ENCODE assay signal across 9 cellular contexts in genomic region chr22:29205260-29205597, GRCh38. TPM values are rescaled to one million over a fixed set of nuclear protein-coding genes. Genes with fewer than 3 reads are reported as not detected.
DNase-seq lines count a peak whose midpoint lies in the region; ATAC-seq, FAIRE-seq and TF ChIP-seq lines count a peak whose summit lies in the region.
"Had no signal": no experiment of that assay in that cellular context is flagged by ENCODE, and none has a peak within 500 bp of the region (broad histone marks: within the 10 kb centered on the region; RNA-seq: fewer than 3 reads in every experiment).

No MANE protein-coding gene starts in this region.

- no peaks in the 10 kb centered on the region for H4K20me1 ChIP-seq in endothelial cell of umbilical vein (replicated peaks; ENCODE audit: control insufficient read depth, extremely low read depth, insufficient read depth, low read length)

- 65 to 73% (median 68%) methylated on average over 11 of the region's 11 CpGs for WGBS in ovary, 3 donors

- BruUV-seq in endothelial cell of umbilical vein (replicated peaks; lab: Mats Ljungman, UMichigan) = no TSS peak

- no peaks in the 10 kb centered on the region for H3K9me3 Mint-ChIP-seq in CD8-positive, alpha-beta memory T cell

- H3K4me3 ChIP-seq in CD8-positive, alpha-beta memory T cell (ENCODE audit: low read length) = no peak overlapping the region
- H3K4me3 ChIP-seq in MG63 (peak overlapping the region; percentile 36), endothelial cell of umbilical vein (replicated peaks in 1 of 3; ENCODE audit: insufficient read depth in 1 of 3, low read depth in 1 of 3, low read length in 3 of 3) (peak overlapping the region in 2 of 3 experiments; percentile 40 to 42), ovary (peak overlapping the region; percentile 46)

- H3K27me3 Mint-ChIP-seq in CD8-positive, alpha-beta memory T cell = peaks cover 13 to 22% of the 10 kb centered on the region in 2 donors

- H3K4me1 ChIP-seq in CD8-positive, alpha-beta memory T cell (ENCODE audit: insufficient read depth, low read length) = peaks cover 17% of the 10 kb centered on the region
- peaks cover 9% of the 10 kb centered on the region for H3K4me1 ChIP-seq in endothelial cell of umbilical vein (ENCODE audit: control insufficient read depth, extremely low read depth, insufficient read depth, low read length)
- H3K4me1 ChIP-seq in ovary (ENCODE audit: insufficient read depth) = no peaks in the 10 kb centered on the region

- TF ChIP-seq POLR2A in endothelial cell of umbilical vein (IDR thresholded peaks at IDR 0.05; ENCODE audit: low read depth, low read length) (no peak), ovary (IDR thresholded peaks at IDR 0.05) (no peak)

- H3K9me3 ChIP-seq in CD8-positive, alpha-beta memory T cell (ENCODE audit: low read length) = no peaks in the 10 kb centered on the region
- H3K9me3 ChIP-seq in MG63 (no peaks in the 10 kb centered on the region), endothelial cell of umbilical vein (replicated peaks; ENCODE audit: control insufficient read depth, insufficient read depth, low read length) (no peaks in the 10 kb centered on the region), ovary (no peaks in the 10 kb centered on the region)

- H3K27me3 ChIP-seq in CD8-positive, alpha-beta memory T cell (ENCODE audit: insufficient read depth, low read length, poor library complexity, severe bottlenecking) = no peaks in the 10 kb centered on the region
- H3K27me3 ChIP-seq in MG63 (no peaks in the 10 kb centered on the region), endothelial cell of umbilical vein (ENCODE audit: control insufficient read depth in 2 of 2, insufficient read depth in 2 of 2, low read length in 2 of 2) (peaks cover 0 to 9% of the 10 kb centered on the region in 2 experiments), ovary (no peaks in the 10 kb centered on the region)

- H3K27ac ChIP-seq in CD8-positive, alpha-beta memory T cell (ENCODE audit: low read depth, low read length) = peak overlapping the region; percentile 4
- H3K27ac ChIP-seq in endothelial cell of umbilical vein (ENCODE audit: insufficient read depth, low read depth, low read length) (no peak overlapping the region), ovary (no peak overlapping the region)

- no peak for ATAC-seq in HG03439 (IDR thresholded peaks at IDR 0.05; ENCODE audit: unreplicated experiment)

- no peaks in the 10 kb centered on the region for H3K79me2 ChIP-seq in endothelial cell of umbilical vein (ENCODE audit: control insufficient read depth, insufficient read depth, low read length)

- peak overlapping the region in 3 of 8 donors; percentile 13 to 85 (median 17) for H3K27ac Mint-ChIP-seq in CD8-positive, alpha-beta memory T cell

- no peaks in the 10 kb centered on the region for H3K36me3 ChIP-seq in CD8-positive, alpha-beta memory T cell (ENCODE audit: insufficient read depth, low read length)
- no peaks in the 10 kb centered on the region for H3K36me3 ChIP-seq in MG63
- H3K36me3 ChIP-seq in endothelial cell of umbilical vein (ENCODE audit: control insufficient read depth in 2 of 2, extremely low read depth in 1 of 2, insufficient read depth in 2 of 2, low read length in 2 of 2) = no peaks in the 10 kb centered on the region
- no peaks in the 10 kb centered on the region for H3K36me3 ChIP-seq in ovary

- no peaks in the 10 kb centered on the region for H3K9me1 ChIP-seq in endothelial cell of umbilical vein (replicated peaks; ENCODE audit: control insufficient read depth, extremely low read depth, insufficient read depth, low read length)

- no peak for TF ChIP-seq EP300 in ovary (IDR thresholded peaks at IDR 0.05)

- CTCF ChIA-PET in CD8-positive, alpha-beta memory T cell (lab: Charles Lee) = no interaction called here
- CTCF ChIA-PET in endothelial cell of umbilical vein (lab: Charles Lee) = interaction anchor here (0.6 to 3.6 kb wide), 3 partner anchors 30 to 42 kb away, joined by 3 to 25 read pairs (median 3); no protein-coding TSS in a partner anchor

- dilution Hi-C loops in endothelial cell of umbilical vein (cut with MboI; ENCODE audit: extremely low pct_ligation_motif_present, low sequenced_read_pairs) = no loop called here

- H3K4me2 ChIP-seq in endothelial cell of umbilical vein (ENCODE audit: insufficient read depth, low read length) = no peak overlapping the region

- no peak for TF ChIP-seq CTCF in endothelial cell of umbilical vein (IDR thresholded peaks at IDR 0.05; ENCODE audit: extremely low read depth in 1 of 2, insufficient read depth in 1 of 2, low read depth in 1 of 2, low read length in 2 of 2)
- no peak for TF ChIP-seq CTCF in ovary (IDR thresholded peaks at IDR 0.05)

- peak overlapping the region; percentile 44 to 79 (median 60) for H3K4me3 Mint-ChIP-seq in CD8-positive, alpha-beta memory T cell

- DNase-seq in CD8-positive, alpha-beta memory T cell = peak in 1 of 5 donors; percentile 36
- DNase-seq in MG63 (no peak), endothelial cell of umbilical vein (ENCODE audit: low read depth, low spot score) (no peak), ovary (no peak), HTR-8/SVneo (ENCODE audit: insufficient read length, low spot score) (no peak), ACHN (no peak)
- DNase-seq in stimulated activated naive CD4-positive, alpha-beta T cell (lab: John Stamatoyannopoulos, UW) = no peak
- DNase-seq: SW 1271 had no signal

- H3K4me1 Mint-ChIP-seq in CD8-positive, alpha-beta memory T cell = peaks cover 18 to 44% (median 30%) of the 10 kb centered on the region in 3 donors

- no peak overlapping the region for H2AFZ ChIP-seq in endothelial cell of umbilical vein (ENCODE audit: low read depth, low read length)

- no peak for FAIRE-seq in endothelial cell of umbilical vein (lab: Jason Lieb, UNC)
- FAIRE-seq in HTR-8/SVneo (lab: Jason Lieb, UNC) = no peak

- no peak overlapping the region for H3K9ac ChIP-seq in endothelial cell of umbilical vein (replicated peaks; ENCODE audit: extremely low read depth, insufficient read depth, low read length)

- POLR2A ChIA-PET in CD8-positive, alpha-beta memory T cell (lab: Charles Lee) = no interaction called here
- POLR2A ChIA-PET in endothelial cell of umbilical vein (lab: Charles Lee) = no interaction called here

- intact Hi-C loops in endothelial cell of umbilical vein (cut with micrococcal nuclease) (no loop called here), ovary (cut with DNase I) (no loop called here)

- in situ Hi-C loops in ACHN (cut with HindIII; ENCODE audit: low pct_ligation_motif_present, low pct_unique_long_range_greater_than_20kb, low sequenced_read_pairs) = no loop called here

- no peaks in the 10 kb centered on the region for H3K36me3 Mint-ChIP-seq in CD8-positive, alpha-beta memory T cell

TF ChIP-seq in endothelial cell of umbilical vein, 7 proteins besides CTCF, POLR2A, EP300 and RAD21:
- TF ChIP-seq JUN (IDR thresholded peaks at IDR 0.05; ENCODE audit: borderline replicate concordance, insufficient read depth, insufficient read length, low read depth) (no peak), MAX (IDR thresholded peaks at IDR 0.05; ENCODE audit: insufficient read depth, insufficient read length) (no peak), EZH2 (IDR thresholded peaks at IDR 0.05; ENCODE audit: borderline replicate concordance, low read depth, low read length, severe bottlenecking) (no peak), FOS (IDR thresholded peaks at IDR 0.05; ENCODE audit: borderline replicate concordance, insufficient read depth, low read length) (no peak)

RNA-seq across cellular contexts. Expression of gene EMID1, which starts 0.5 kb away (rescaled TPM):
- not detected for total RNA-seq in CD8-positive, alpha-beta memory T cell
- polyA plus RNA-seq in CD8-positive, alpha-beta memory T cell = 0.31 TPM
- total RNA-seq in MG63 (2014; rRNA removed; shearing (Covaris generic); ENCODE audit: low replicate concordance) = 1.4 and 2.7 TPM in 2 replicates
- total RNA-seq in endothelial cell of umbilical vein = 0.39 and 0.51 TPM in 2 replicates
- 0.56 and 0.75 TPM in 2 replicates for polyA plus RNA-seq in endothelial cell of umbilical vein
- polyA plus RNA-seq in endothelial cell of umbilical vein (2011; cell fraction: cytosol; rRNA removed) = 0.41 and 0.63 TPM in 2 replicates
- polyA plus RNA-seq in endothelial cell of umbilical vein (2011; cell fraction: nucleus; rRNA removed) = 0.61 and 0.84 TPM in 2 replicates
- 0.22 TPM in 1 of 2 replicates, not detected in the other for polyA plus RNA-seq in endothelial cell of umbilical vein (2012)
- polyA minus RNA-seq in endothelial cell of umbilical vein = 0.23 and 0.68 TPM in 2 replicates
- polyA minus RNA-seq in endothelial cell of umbilical vein (2011; cell fraction: cytosol; rRNA and poly(A)+ RNA removed) = not detected
- 0.43 TPM in 1 of 2 replicates, not detected in the other for polyA minus RNA-seq in endothelial cell of umbilical vein (2011; cell fraction: nucleus; rRNA and poly(A)+ RNA removed)
- 10 to 100 TPM in 1 of 7 donors, 1 to 10 TPM in 6; 6.7 to 10.8 (median 8.6) TPM for total RNA-seq in ovary
- polyA plus RNA-seq in ovary = 10 to 100 TPM in 1 of 2 donors, 1 to 10 TPM in 1; 2.6 to 11.2 TPM
